In the genomic region with DNA sequence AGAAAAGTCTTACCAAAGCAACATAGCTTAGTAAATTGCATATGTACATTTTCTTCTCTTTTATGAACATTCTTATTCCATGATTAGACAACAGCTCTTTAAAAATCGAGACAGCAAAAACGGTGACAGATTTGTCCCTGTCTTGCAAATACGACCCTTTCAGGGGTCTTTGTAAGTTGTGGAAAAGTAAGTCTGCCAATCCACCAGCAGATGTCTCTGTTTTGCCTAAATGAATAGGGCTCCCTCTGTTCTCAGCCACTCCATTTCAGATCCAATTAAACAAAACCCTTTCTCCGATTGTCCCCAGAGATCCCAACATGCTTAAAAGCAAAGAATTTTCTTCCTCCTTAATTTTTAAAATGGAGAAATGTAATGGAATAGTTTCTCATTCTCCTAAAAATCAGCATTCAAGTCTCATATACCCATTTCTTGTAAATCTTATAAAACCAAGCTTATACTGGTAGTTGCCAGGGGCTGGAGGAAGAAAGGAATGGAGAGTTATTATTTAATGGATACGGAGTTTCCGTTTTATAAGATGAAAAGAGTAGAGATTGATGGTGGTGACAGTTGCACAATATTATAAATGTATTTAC, we compare ENCODE assay signal across 8 cellular contexts.
A peak's percentile ranks its signal among the peaks of the same experiment; 100 is the strongest.
DNase-seq lines count a peak whose midpoint lies in the region; ATAC-seq and TF ChIP-seq lines count a peak whose summit lies in the region.

No MANE protein-coding gene starts in this region.

- H3K4me3 Mint-ChIP-seq in Caco-2 (ENCODE audit: unreplicated experiment) = no peak overlapping the region

- peak; percentile 67 for TF ChIP-seq CTCF in Caco-2 (IDR thresholded peaks at IDR 0.05; ENCODE audit: insufficient read depth in 1 of 2, low read depth in 1 of 2, low read length in 1 of 2, severe bottlenecking in 1 of 2, unreplicated experiment in 1 of 2)
- TF ChIP-seq CTCF in heart left ventricle (IDR thresholded peaks at IDR 0.05) = peak; percentile 47 to 75 (median 63)

- DNase-seq in Caco-2 (peak in 1 of 2 experiments; percentile 42), H7 (peak; percentile 78), NCI-H2196 treated with DMSO at 0.1 percent for 48 hours (lab: John Stamatoyannopoulos, UW; ENCODE audit: unreplicated experiment) (peak; percentile 48), heart left ventricle (no peak), retina (peak; percentile 70)
- no peak for DNase-seq in activated naive CD4-positive, alpha-beta T cell treated with anti-CD3 and anti-CD28 coated beads, Interleukin-2, amount 50 U/mL, for 72 hours (ENCODE audit: low spot score in 2 of 2)
- no peak for DNase-seq in effector CD8-positive, alpha-beta T cell (lab: John Stamatoyannopoulos, UW)

- no peaks in the 10 kb centered on the region for H3K36me3 Mint-ChIP-seq in Caco-2 (ENCODE audit: insufficient read depth, unreplicated experiment)
- no peaks in the 10 kb centered on the region for H3K36me3 Mint-ChIP-seq in activated naive CD4-positive, alpha-beta T cell treated with anti-CD3 and anti-CD28 coated beads, Interleukin-2, amount 50 U/mL, for 72 hours

- no peak overlapping the region for H3K27ac Mint-ChIP-seq in Caco-2 (ENCODE audit: unreplicated experiment)
- peak overlapping the region in 1 of 2 donors; percentile 54 for H3K27ac Mint-ChIP-seq in activated naive CD4-positive, alpha-beta T cell treated with anti-CD3 and anti-CD28 coated beads, Interleukin-2, amount 50 U/mL, for 72 hours

- BruUV-seq in Caco-2 (replicated peaks; lab: Mats Ljungman, UMichigan) = no TSS peak

- H3K36me3 ChIP-seq in Caco-2 (ENCODE audit: control insufficient read depth, insufficient read depth, low read length) (no peaks in the 10 kb centered on the region), H7 (replicated peaks; ENCODE audit: control insufficient read depth, insufficient read depth, low read length) (no peaks in the 10 kb centered on the region), heart left ventricle (no peaks in the 10 kb centered on the region)

- TF ChIP-seq POLR2A in heart left ventricle (IDR thresholded peaks at IDR 0.05) = no peak

- no peaks in the 10 kb centered on the region for H3K9me3 Mint-ChIP-seq in Caco-2 (ENCODE audit: unreplicated experiment)
- H3K9me3 Mint-ChIP-seq in activated naive CD4-positive, alpha-beta T cell treated with anti-CD3 and anti-CD28 coated beads, Interleukin-2, amount 50 U/mL, for 72 hours = no peaks in the 10 kb centered on the region

- H3K4me3 ChIP-seq in Caco-2 (ENCODE audit: low read depth, low read length) (no peak overlapping the region), H7 (ENCODE audit: insufficient read depth, low read depth, low read length) (no peak overlapping the region), heart left ventricle (peak overlapping the region in 1 of 12 donors; percentile 4)

- H3K27me3 Mint-ChIP-seq in Caco-2 (ENCODE audit: insufficient read depth, unreplicated experiment) = no peaks in the 10 kb centered on the region

- H3K27me3 ChIP-seq in Caco-2 (replicated peaks; ENCODE audit: control insufficient read depth, insufficient read depth, low read length) = no peaks in the 10 kb centered on the region
- no peaks in the 10 kb centered on the region for H3K27me3 ChIP-seq in H7 (ENCODE audit: control insufficient read depth, insufficient read depth, low read length)
- H3K27me3 ChIP-seq in heart left ventricle = peaks cover 0 to 6% (median 0%) of the 10 kb centered on the region in 9 donors

- H3K4me1 ChIP-seq in Caco-2 (peaks cover 24% of the 10 kb centered on the region), heart left ventricle (peaks cover 0 to 6% (median 0%) of the 10 kb centered on the region in 12 donors)

- ATAC-seq in activated naive CD4-positive, alpha-beta T cell treated with anti-CD3 and anti-CD28 coated beads, Interleukin-2, amount 50 U/mL, for 72 hours = peak; percentile 65 to 70
- ATAC-seq in heart left ventricle = peak in 3 of 4 donors; percentile 45 to 64 (median 51)
- ATAC-seq in GM21576 (IDR thresholded peaks at IDR 0.05; ENCODE audit: unreplicated experiment) = no peak

- WGBS in heart left ventricle, 4 donors = 10 to 15% (median 14%) methylated on average over 6 of the region's 6 CpGs

- CTCF ChIA-PET in Caco-2 (lab: Charles Lee) = interaction anchor here (0.6 to 2.8 kb wide), 4 partner anchors 61 to 274 kb away, joined by 3 to 8 read pairs (median 3); partner anchors contain the start of gene NFE2L3

- H3K9me3 ChIP-seq in Caco-2 = no peaks in the 10 kb centered on the region
- H3K9me3 ChIP-seq in heart left ventricle = no peaks in the 10 kb centered on the region

- POLR2A ChIA-PET in Caco-2 (lab: Charles Lee) = no interaction called here

- H3K27ac ChIP-seq in heart left ventricle = no peak overlapping the region

- intact Hi-C loops in Caco-2 (cut with micrococcal nuclease; ENCODE audit: unreplicated experiment) (loop anchor here (1.0 to 5.0 kb wide), 3 partner anchors 61 to 274 kb away; partner anchors contain the start of gene NFE2L3), heart left ventricle (cut with DNase I) (loop anchor here in 9 of 10 donors (1.0 to 10.0 kb wide), 9 partner anchors 106 to 576 kb away; partner anchors contain the start of genes CBX3 (in 1 of the 9) and HNRNPA2B1 (in 1 of the 9))

- peaks cover 25% of the 10 kb centered on the region for H3K4me1 Mint-ChIP-seq in Caco-2 (ENCODE audit: low read depth, unreplicated experiment)

Comparison
In these comparisons a context has a peak if more than half of its experiments do, and no peak if none do; other contexts are left out.
1. DNase-seq: peak in H7 (single experiment), NCI-H2196 treated with DMSO at 0.1 percent for 48 hours (single experiment) and retina (single experiment); none in activated naive CD4-positive, alpha-beta T cell treated with anti-CD3 and anti-CD28 coated beads, Interleukin-2, amount 50 U/mL, for 72 hours (0 of 2), heart left ventricle (0 of 5) and effector CD8-positive, alpha-beta T cell (single experiment).